27 cellular contexts compared by ENCODE assay signal in genomic region chr14:104744484-104744883, GRCh38.
"Had no signal": no experiment of that assay in that cellular context is flagged by ENCODE, and none has a peak within 500 bp of the region (broad histone marks: within the 10 kb centered on the region; RNA-seq: fewer than 3 reads in every experiment).

No MANE protein-coding gene starts in this region.

- ATAC-seq: activated CD8-positive, alpha-beta T cell treated with anti-CD3 and anti-CD28 coated beads, Interleukin-2, amount 10 ng/mL, durations not matched to agents 7 days and 5 days; Panc1; WTC11 had no signal

- H3K27me3 ChIP-seq: adrenal gland, breast epithelium had no signal

- H3K4me1 ChIP-seq: breast epithelium had no signal

- H3K36me3 ChIP-seq: adrenal gland, breast epithelium had no signal

- H3K9me3 ChIP-seq: adrenal gland, breast epithelium had no signal

- DNase-seq: activated CD4-positive, alpha-beta T cell treated with anti-CD3 and anti-CD28 coated beads for 48 hours; activated CD4-positive, alpha-beta T cell treated with anti-CD3 and anti-CD28 coated beads, Interleukin-2, amount 50 U/mL, for 4 hours; activated CD4-positive, CD25-positive, alpha-beta regulatory T cell treated with anti-CD3 and anti-CD28 coated beads, Interleukin-2, amount 50 U/mL, for 72 hours; activated CD8-positive, alpha-beta memory T cell treated with anti-CD3 and anti-CD28 coated beads, Interleukin-2, amount 50 U/mL, for 48 hours; activated CD8-positive, alpha-beta T cell treated with anti-CD3 and anti-CD28 coated beads, Interleukin-2, amount 10 ng/mL, durations not matched to agents 7 days and 5 days; activated naive CD4-positive, alpha-beta T cell treated with anti-CD3 and anti-CD28 coated beads, Interleukin-2, amount 50 U/mL, for 16 hours; activated naive CD8-positive, alpha-beta T cell treated with anti-CD3 and anti-CD28 coated beads, Interleukin-2, amount 10 ng/mL, durations not matched to agents 7 days and 5 days; activated T-cell treated with anti-CD3 and anti-CD28 coated beads, Interleukin-2, amount 50 U/mL, for 1 hour; adrenal gland; anterior cingulate cortex; central memory CD4-positive, alpha-beta T cell; KBM-7; NCI-H1048; NCI-H1417; NCI-H1930; NCI-H2107; NCI-H2171 treated with DMSO at 0.1 percent for 48 hours; NCI-H226; NCI-H526; NK-92 treated with Interleukin-12 subunit alpha and Interleukin-12 subunit beta, amount 100 ng/mL, for 24 hours; OCI-M1; RPMI8226; SHP77 treated with DMSO at 0.1 percent for 48 hours had no signal

- H3K27me3 Mint-ChIP-seq: activated naive CD8-positive, alpha-beta T cell treated with anti-CD3 and anti-CD28 coated beads, Interleukin-2, amount 10 ng/mL, durations not matched to agents 7 days and 5 days had no signal

- H3K27ac Mint-ChIP-seq: activated CD8-positive, alpha-beta T cell treated with anti-CD3 and anti-CD28 coated beads, Interleukin-2, amount 10 ng/mL, durations not matched to agents 7 days and 5 days; activated naive CD8-positive, alpha-beta T cell treated with anti-CD3 and anti-CD28 coated beads, Interleukin-2, amount 10 ng/mL, durations not matched to agents 7 days and 5 days; T-helper 1 cell treated with Interleukin-12 subunit alpha and Interleukin-12 subunit beta and Interleukin-4 antibody, amounts not matched to agents 30 μg/mL and 1 μg/mL, for 36 hours; WTC11 had no signal

- H3K36me3 Mint-ChIP-seq: activated naive CD8-positive, alpha-beta T cell treated with anti-CD3 and anti-CD28 coated beads, Interleukin-2, amount 10 ng/mL, durations not matched to agents 7 days and 5 days had no signal

- H3K4me3 Mint-ChIP-seq: activated CD8-positive, alpha-beta T cell treated with anti-CD3 and anti-CD28 coated beads, Interleukin-2, amount 10 ng/mL, durations not matched to agents 7 days and 5 days; activated naive CD8-positive, alpha-beta T cell treated with anti-CD3 and anti-CD28 coated beads, Interleukin-2, amount 10 ng/mL, durations not matched to agents 7 days and 5 days; T-helper 1 cell treated with Interleukin-12 subunit alpha and Interleukin-12 subunit beta and Interleukin-4 antibody, amounts not matched to agents 30 μg/mL and 1 μg/mL, for 36 hours; WTC11 had no signal

- H3K4me3 ChIP-seq: adrenal gland, breast epithelium had no signal

- H3K27ac ChIP-seq: adrenal gland, breast epithelium had no signal

- H3K9me3 Mint-ChIP-seq: activated naive CD8-positive, alpha-beta T cell treated with anti-CD3 and anti-CD28 coated beads, Interleukin-2, amount 10 ng/mL, durations not matched to agents 7 days and 5 days; T-helper 1 cell treated with Interleukin-12 subunit alpha and Interleukin-12 subunit beta and Interleukin-4 antibody, amounts not matched to agents 30 μg/mL and 1 μg/mL, for 36 hours had no signal
